18 cellular contexts compared by ENCODE assay signal in the genomic region with DNA sequence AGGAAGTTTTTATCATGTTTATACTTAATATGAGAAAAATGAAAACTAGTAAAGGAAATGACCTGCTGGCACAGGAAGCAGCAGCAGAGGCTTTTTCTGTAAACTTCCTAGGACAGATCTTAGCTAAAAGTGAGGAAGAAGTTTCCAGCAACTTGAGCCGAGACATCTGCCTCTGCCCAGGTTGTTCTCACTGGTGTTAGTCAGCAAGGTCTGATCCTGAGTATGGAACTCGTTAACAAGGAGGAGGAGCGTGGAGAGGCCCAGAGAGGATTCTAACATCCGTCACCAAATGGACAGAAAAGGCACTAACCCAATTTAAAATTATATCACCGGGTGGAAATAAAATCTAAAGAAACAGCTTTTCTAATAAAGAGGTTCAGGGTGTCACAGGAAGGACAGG. TPM values are rescaled to one million over a fixed set of nuclear protein-coding genes. Genes with fewer than 3 reads are reported as not detected.
DNase-seq lines count a peak whose midpoint lies in the region; ATAC-seq, FAIRE-seq and TF ChIP-seq lines count a peak whose summit lies in the region.
"Had no signal": no experiment of that assay in that cellular context is flagged by ENCODE, and none has a peak within 500 bp of the region (broad histone marks: within the 10 kb centered on the region; RNA-seq: fewer than 3 reads in every experiment).

No MANE protein-coding gene starts in this region.

- H3K9me3 ChIP-seq in spleen = no peaks in the 10 kb centered on the region
- H3K9me3 ChIP-seq in right cardiac atrium (ENCODE audit: control insufficient read depth, low read length) = no peaks in the 10 kb centered on the region
- H3K9me3 ChIP-seq: Peyer's patch, upper lobe of left lung had no signal

- H3K4me1 ChIP-seq in spleen (peaks cover 11 to 31% (median 17%) of the 10 kb centered on the region in 6 donors), right cardiac atrium (ENCODE audit: control insufficient read depth, insufficient read depth, low read length) (peaks cover 1% of the 10 kb centered on the region)
- H3K4me1 ChIP-seq: Peyer's patch had no signal

- H3K4me3 Mint-ChIP-seq in activated CD8-positive, alpha-beta memory T cell treated with anti-CD3 and anti-CD28 coated beads, Interleukin-2, amount 10 ng/mL, durations not matched to agents 7 days and 5 days = no peak overlapping the region

- 57 to 72% (median 68%) methylated on average over 5 of the region's 5 CpGs for WGBS in spleen, 5 donors
- WGBS in right cardiac atrium = 68% methylated on average over 5 of the region's 5 CpGs

- no peak for TF ChIP-seq POLR2A in spleen (IDR thresholded peaks at IDR 0.05)
- TF ChIP-seq POLR2A in H54 (IDR thresholded peaks at IDR 0.05; ENCODE audit: low read depth, low read length) = no peak

- FAIRE-seq in H54 (lab: Jason Lieb, UNC) = no peak

- H3K27ac ChIP-seq in spleen (peak overlapping the region in 6 of 8 donors; percentile 5 to 73 (median 63)), right cardiac atrium (ENCODE audit: low read length) (no peak overlapping the region)
- H3K27ac ChIP-seq: hepatocyte, Peyer's patch had no signal

- peaks cover 19% of the 10 kb centered on the region for H3K4me1 Mint-ChIP-seq in activated CD8-positive, alpha-beta memory T cell treated with anti-CD3 and anti-CD28 coated beads, Interleukin-2, amount 10 ng/mL, durations not matched to agents 7 days and 5 days

- H3K27me3 ChIP-seq in spleen (replicated peaks in 1 of 7) (no peaks in the 10 kb centered on the region), right cardiac atrium (ENCODE audit: control insufficient read depth, insufficient read depth) (no peaks in the 10 kb centered on the region)
- H3K27me3 ChIP-seq: hepatocyte, Peyer's patch, upper lobe of left lung had no signal

- CTCF ChIA-PET in activated CD8-positive, alpha-beta memory T cell treated with anti-CD3 and anti-CD28 coated beads, Interleukin-2, amount 10 ng/mL, durations not matched to agents 7 days and 5 days (lab: Charles Lee) = interaction anchor here (0.8 to 1.6 kb wide), 3 partner anchors 13 to 238 kb away, joined by 3 to 5 read pairs (median 3); no protein-coding TSS in a partner anchor

- H3K27me3 Mint-ChIP-seq in activated CD8-positive, alpha-beta memory T cell treated with anti-CD3 and anti-CD28 coated beads, Interleukin-2, amount 10 ng/mL, durations not matched to agents 7 days and 5 days = no peaks in the 10 kb centered on the region

- peak overlapping the region; percentile 2 for H3K27ac Mint-ChIP-seq in activated CD8-positive, alpha-beta memory T cell treated with anti-CD3 and anti-CD28 coated beads, Interleukin-2, amount 10 ng/mL, durations not matched to agents 7 days and 5 days

- H3K36me3 ChIP-seq in spleen = peaks cover 0 to 68% (median 5%) of the 10 kb centered on the region in 6 donors

- no peak for DNase-seq in activated CD8-positive, alpha-beta memory T cell treated with anti-CD3 and anti-CD28 coated beads, Interleukin-2, amount 10 ng/mL, durations not matched to agents 7 days and 5 days
- DNase-seq in activated CD8-positive, alpha-beta memory T cell treated with anti-CD3 and anti-CD28 coated beads for 24 hours = no peak
- DNase-seq in NAMALWA (ENCODE audit: low spot score) (peak; percentile 57), dermis blood vessel endothelial cell (peak; percentile 62), spleen (no peak), right cardiac atrium (no peak), H54 (ENCODE audit: insufficient read length, low spot score) (no peak)
- DNase-seq: ACHN, GF-D8, MV-4-11, NCI-H2081, NCI-H69, Peyer's patch, upper lobe of left lung had no signal

- H3K36me3 Mint-ChIP-seq in activated CD8-positive, alpha-beta memory T cell treated with anti-CD3 and anti-CD28 coated beads, Interleukin-2, amount 10 ng/mL, durations not matched to agents 7 days and 5 days = peaks cover 20% of the 10 kb centered on the region

- TF ChIP-seq CTCF in spleen (IDR thresholded peaks at IDR 0.05 in 8 of 11, conservative IDR thresholded peaks at IDR 0.05 in 3 of 11) = no peak

- no peaks in the 10 kb centered on the region for H3K9me3 Mint-ChIP-seq in activated CD8-positive, alpha-beta memory T cell treated with anti-CD3 and anti-CD28 coated beads, Interleukin-2, amount 10 ng/mL, durations not matched to agents 7 days and 5 days (ENCODE audit: low read depth)

- H3K4me3 ChIP-seq in spleen (no peak overlapping the region), right cardiac atrium (ENCODE audit: low read length) (no peak overlapping the region)
- H3K4me3 ChIP-seq: coronary artery, hepatocyte, Peyer's patch, skin epidermis, upper lobe of left lung had no signal

- intact Hi-C loops in spleen (cut with DNase I; ENCODE audit: low total_unique reads) (no loop called here), right cardiac atrium (cut with DNase I) (no loop called here)

- no peak for ATAC-seq in activated CD8-positive, alpha-beta memory T cell treated with anti-CD3 and anti-CD28 coated beads, Interleukin-2, amount 10 ng/mL, durations not matched to agents 7 days and 5 days
- no peak for ATAC-seq in HG03045 (IDR thresholded peaks at IDR 0.05; ENCODE audit: unreplicated experiment)
- no peak for ATAC-seq in right cardiac atrium

RNA-seq across cellular contexts. Expression of gene PHF11, which starts 43.6 kb away (rescaled TPM):
- total RNA-seq in activated CD8-positive, alpha-beta memory T cell treated with anti-CD3 and anti-CD28 coated beads, Interleukin-2, amount 10 ng/mL, durations not matched to agents 7 days and 5 days = 100 to 1,000 TPM in 1 of 2 experiments, 10 to 100 TPM in 1; 79.6 to 129 TPM
- 11.1 and 13.7 TPM in 2 replicates for total RNA-seq in dermis blood vessel endothelial cell
- total RNA-seq in spleen = 10 to 100 TPM; 50.5 to 78.6 (median 67.0) TPM
- 100 to 1,000 TPM in 1 of 3 donors, 10 to 100 TPM in 2; 85.9 to 117 (median 85.9) TPM for polyA plus RNA-seq in spleen
- 10 to 100 TPM; 20.2 to 31.1 (median 23.9) TPM for total RNA-seq in right cardiac atrium
- polyA plus RNA-seq in right cardiac atrium = 23.8 TPM

RNA-seq across cellular contexts. Expression of gene RCBTB1, which starts 46.0 kb away (rescaled TPM):
- total RNA-seq in activated CD8-positive, alpha-beta memory T cell treated with anti-CD3 and anti-CD28 coated beads, Interleukin-2, amount 10 ng/mL, durations not matched to agents 7 days and 5 days = 10 to 100 TPM; 18.1 to 20.9 TPM
- 24.5 and 26.0 TPM in 2 replicates for total RNA-seq in dermis blood vessel endothelial cell
- total RNA-seq in spleen = 10 to 100 TPM; 19.4 to 30.9 (median 29.3) TPM
- polyA plus RNA-seq in spleen = 10 to 100 TPM in 2 of 3 donors, 1 to 10 TPM in 1; 10.0 to 13.7 (median 10.3) TPM
- total RNA-seq in right cardiac atrium = 10 to 100 TPM; 16.7 to 20.3 (median 19.0) TPM
- polyA plus RNA-seq in right cardiac atrium = 10.8 TPM

Comparison
In these comparisons a context has a peak if more than half of its experiments do, and no peak if none do; other contexts are left out.
1. DNase-seq: peak in NAMALWA (single experiment) and dermis blood vessel endothelial cell (single experiment); none in activated CD8-positive, alpha-beta memory T cell treated with anti-CD3 and anti-CD28 coated beads, Interleukin-2, amount 10 ng/mL, durations not matched to agents 7 days and 5 days (single experiment), activated CD8-positive, alpha-beta memory T cell treated with anti-CD3 and anti-CD28 coated beads for 24 hours (single experiment), spleen (single experiment), right cardiac atrium (0 of 3) and H54 (single experiment).